ENCODE assay signal across 14 cellular contexts in genomic region chrX:120144178-120144844, GRCh38. TPM values are rescaled to one million over a fixed set of nuclear protein-coding genes. Genes with fewer than 3 reads are reported as not detected.
A peak's percentile ranks its signal among the peaks of the same experiment; 100 is the strongest.
DNase-seq lines count a peak whose midpoint lies in the region; ATAC-seq lines count a peak whose summit lies in the region.
"Had no signal": no experiment of that assay in that cellular context is flagged by ENCODE, and none has a peak within 500 bp of the region (broad histone marks: within the 10 kb centered on the region; RNA-seq: fewer than 3 reads in every experiment).

No MANE protein-coding gene starts in this region.

- peak; percentile 13 for DNase-seq in AG20443 (ENCODE audit: low spot score)
- DNase-seq in natural killer cell treated with Interleukin-12 subunit alpha and Interleukin-12 subunit beta and Interleukin-15 and Interleukin-18, amount 100 ng/mL, for 72 hours (ENCODE audit: low spot score): no peak
- DNase-seq in Ammon's horn (ENCODE audit: low spot score): no peak
- DNase-seq in A172 (ENCODE audit: low spot score): no peak
- DNase-seq in NK-92 treated with Interleukin-12 subunit alpha and Interleukin-12 subunit beta, amount 100 ng/mL, for 24 hours (lab: John Stamatoyannopoulos, UW): no peak
- DNase-seq in activated naive CD4-positive, alpha-beta T cell treated with anti-CD3 and anti-CD28 coated beads, Interleukin-2, amount 10 ng/mL, durations not matched to agents 7 days and 5 days: no peak
- DNase-seq: CD8-positive, alpha-beta T cell; effector CD4-positive, alpha-beta T cell; NCI-H1417 treated with DMSO at 0.1 percent for 48 hours had no signal

- H3K9ac ChIP-seq in HUES48 (ENCODE audit: low read depth, low read length): no peak overlapping the region

- peak overlapping the region; percentile 27 for H3K27ac ChIP-seq in HUES48 (ENCODE audit: low read depth, low read length)
- H3K27ac ChIP-seq: heart left ventricle had no signal

- ATAC-seq in natural killer cell treated with Interleukin-12 subunit alpha and Interleukin-12 subunit beta and Interleukin-15 and Interleukin-18, amount 100 ng/mL, for 72 hours: no peak
- ATAC-seq: CD8-positive, alpha-beta T cell; heart left ventricle had no signal

- CTCF ChIA-PET in activated naive CD4-positive, alpha-beta T cell treated with anti-CD3 and anti-CD28 coated beads, Interleukin-2, amount 10 ng/mL, durations not matched to agents 7 days and 5 days (lab: Charles Lee): no interaction called here

- H3K27ac Mint-ChIP-seq in dendritic cell treated with granulocyte-macrophage colony-stimulating factor and Interleukin-4, amounts not matched to agents 40 ng/mL and 50 ng/mL, for 4 days: peak overlapping the region; percentile 25
- peak overlapping the region; percentile 30 to 71 for H3K27ac Mint-ChIP-seq in natural killer cell treated with Interleukin-12 subunit alpha and Interleukin-12 subunit beta and Interleukin-15 and Interleukin-18, amount 100 ng/mL, for 72 hours
- no peak overlapping the region for H3K27ac Mint-ChIP-seq in activated naive CD4-positive, alpha-beta T cell treated with anti-CD3 and anti-CD28 coated beads, Interleukin-2, amount 10 ng/mL, durations not matched to agents 7 days and 5 days
- H3K27ac Mint-ChIP-seq: CD8-positive, alpha-beta T cell had no signal

- peaks cover 39% of the 10 kb centered on the region for H3K4me1 Mint-ChIP-seq in dendritic cell treated with granulocyte-macrophage colony-stimulating factor and Interleukin-4, amounts not matched to agents 40 ng/mL and 50 ng/mL, for 4 days (ENCODE audit: low read depth)
- H3K4me1 Mint-ChIP-seq in natural killer cell treated with Interleukin-12 subunit alpha and Interleukin-12 subunit beta and Interleukin-15 and Interleukin-18, amount 100 ng/mL, for 72 hours (ENCODE audit: low read depth in 2 of 2): peaks cover 28 to 47% of the 10 kb centered on the region in 2 donors
- H3K4me1 Mint-ChIP-seq in activated naive CD4-positive, alpha-beta T cell treated with anti-CD3 and anti-CD28 coated beads, Interleukin-2, amount 10 ng/mL, durations not matched to agents 7 days and 5 days: peaks cover 23% of the 10 kb centered on the region

- H3K27me3 Mint-ChIP-seq in dendritic cell treated with granulocyte-macrophage colony-stimulating factor and Interleukin-4, amounts not matched to agents 40 ng/mL and 50 ng/mL, for 4 days: peaks cover 16% of the 10 kb centered on the region
- H3K27me3 Mint-ChIP-seq in natural killer cell treated with Interleukin-12 subunit alpha and Interleukin-12 subunit beta and Interleukin-15 and Interleukin-18, amount 100 ng/mL, for 72 hours: peaks cover 0 to 9% of the 10 kb centered on the region in 2 donors
- no peaks in the 10 kb centered on the region for H3K27me3 Mint-ChIP-seq in activated naive CD4-positive, alpha-beta T cell treated with anti-CD3 and anti-CD28 coated beads, Interleukin-2, amount 10 ng/mL, durations not matched to agents 7 days and 5 days

- peaks cover 3% of the 10 kb centered on the region; the same call in 1 of the 2 replicates for H3K36me3 ChIP-seq in HUES48 (ENCODE audit: control insufficient read depth, insufficient read depth, low read length)
- H3K36me3 ChIP-seq: heart left ventricle had no signal

- H3K4me1 ChIP-seq in HUES48 (ENCODE audit: control insufficient read depth, insufficient read depth, low read length): peaks cover 15% of the 10 kb centered on the region
- H3K4me1 ChIP-seq: heart left ventricle had no signal

- H3K9me3 ChIP-seq in HUES48 (ENCODE audit: control insufficient read depth, insufficient read depth, low read length): peaks cover 49% of the 10 kb centered on the region
- H3K9me3 ChIP-seq: heart left ventricle had no signal

- H3K27me3 ChIP-seq in HUES48 (ENCODE audit: control insufficient read depth, insufficient read depth, low read length): no peaks in the 10 kb centered on the region

- H3K36me3 Mint-ChIP-seq in dendritic cell treated with granulocyte-macrophage colony-stimulating factor and Interleukin-4, amounts not matched to agents 40 ng/mL and 50 ng/mL, for 4 days (ENCODE audit: low read depth): peaks cover 7% of the 10 kb centered on the region
- no peaks in the 10 kb centered on the region for H3K36me3 Mint-ChIP-seq in natural killer cell treated with Interleukin-12 subunit alpha and Interleukin-12 subunit beta and Interleukin-15 and Interleukin-18, amount 100 ng/mL, for 72 hours
- no peaks in the 10 kb centered on the region for H3K36me3 Mint-ChIP-seq in activated naive CD4-positive, alpha-beta T cell treated with anti-CD3 and anti-CD28 coated beads, Interleukin-2, amount 10 ng/mL, durations not matched to agents 7 days and 5 days
- H3K36me3 Mint-ChIP-seq: CD8-positive, alpha-beta T cell had no signal

- peaks cover 9% of the 10 kb centered on the region for H3K9me3 Mint-ChIP-seq in dendritic cell treated with granulocyte-macrophage colony-stimulating factor and Interleukin-4, amounts not matched to agents 40 ng/mL and 50 ng/mL, for 4 days
- H3K9me3 Mint-ChIP-seq in natural killer cell treated with Interleukin-12 subunit alpha and Interleukin-12 subunit beta and Interleukin-15 and Interleukin-18, amount 100 ng/mL, for 72 hours: no peaks in the 10 kb centered on the region
- H3K9me3 Mint-ChIP-seq in activated naive CD4-positive, alpha-beta T cell treated with anti-CD3 and anti-CD28 coated beads, Interleukin-2, amount 10 ng/mL, durations not matched to agents 7 days and 5 days: peaks cover 3% of the 10 kb centered on the region
- H3K9me3 Mint-ChIP-seq: CD8-positive, alpha-beta T cell had no signal

- peak overlapping the region; percentile 43; the same call in 1 of the 2 replicates for H3K4me3 ChIP-seq in HUES48 (ENCODE audit: low read depth, low read length)

- intact Hi-C loops in dendritic cell treated with granulocyte-macrophage colony-stimulating factor and Interleukin-4, amounts not matched to agents 40 ng/mL and 50 ng/mL, for 4 days (cut with micrococcal nuclease): no loop called here

- H3K4me3 Mint-ChIP-seq in dendritic cell treated with granulocyte-macrophage colony-stimulating factor and Interleukin-4, amounts not matched to agents 40 ng/mL and 50 ng/mL, for 4 days: no peak overlapping the region
- no peak overlapping the region for H3K4me3 Mint-ChIP-seq in natural killer cell treated with Interleukin-12 subunit alpha and Interleukin-12 subunit beta and Interleukin-15 and Interleukin-18, amount 100 ng/mL, for 72 hours
- no peak overlapping the region for H3K4me3 Mint-ChIP-seq in activated naive CD4-positive, alpha-beta T cell treated with anti-CD3 and anti-CD28 coated beads, Interleukin-2, amount 10 ng/mL, durations not matched to agents 7 days and 5 days
- H3K4me3 Mint-ChIP-seq: CD8-positive, alpha-beta T cell had no signal

RNA-seq across cellular contexts. Expression of gene RHOXF2, which starts 14.1 kb away (rescaled TPM):
- total RNA-seq in natural killer cell treated with Interleukin-12 subunit alpha and Interleukin-12 subunit beta and Interleukin-15 and Interleukin-18, amount 100 ng/mL, for 72 hours: not detected
- total RNA-seq in A172 (2014; rRNA removed; shearing (Covaris generic)): not detected in 2 replicates
- total RNA-seq: CD8-positive, alpha-beta T cell; heart left ventricle; HT1080; mononuclear cell had no signal

RNA-seq across cellular contexts. Expression of gene RHOXF1, which starts 28.6 kb away (rescaled TPM):
- not detected for total RNA-seq in natural killer cell treated with Interleukin-12 subunit alpha and Interleukin-12 subunit beta and Interleukin-15 and Interleukin-18, amount 100 ng/mL, for 72 hours
- total RNA-seq in A172 (2014; rRNA removed; shearing (Covaris generic)): not detected in 2 replicates
- total RNA-seq: CD8-positive, alpha-beta T cell; heart left ventricle; HT1080 had no signal
